8 cellular contexts compared by ENCODE assay signal in the genomic region with DNA sequence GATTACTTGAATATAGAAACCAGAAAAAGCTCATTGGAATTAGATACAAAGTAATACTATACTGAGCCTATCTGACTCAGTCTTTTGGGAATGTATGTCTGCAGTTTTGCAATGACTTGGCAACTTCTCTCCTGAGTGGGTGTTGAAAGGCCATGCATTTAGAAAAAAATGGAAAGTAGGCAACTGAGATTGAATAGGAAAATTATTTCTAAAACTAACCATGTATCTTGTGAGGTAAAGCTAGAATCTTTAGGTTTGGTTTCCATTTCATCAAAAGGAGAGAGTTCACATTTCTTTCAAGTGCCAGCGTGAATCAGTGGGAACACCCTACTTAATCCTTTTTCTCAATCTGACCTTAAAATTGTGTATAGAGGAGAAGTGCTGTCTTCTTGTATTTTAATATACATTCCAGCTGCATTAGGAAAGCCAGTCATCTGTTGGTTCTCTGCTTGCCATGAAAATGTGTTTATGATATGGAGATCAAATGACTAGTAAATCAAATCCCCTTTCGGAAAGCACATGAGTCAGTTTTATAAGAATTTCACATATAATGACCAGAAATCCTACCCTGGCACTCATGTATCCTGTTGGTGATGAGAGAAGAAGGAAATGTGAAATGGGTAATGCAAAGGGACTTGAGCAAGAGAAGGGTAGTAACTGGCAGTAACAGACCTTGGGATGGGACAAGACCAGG. TPM values are rescaled to one million over a fixed set of nuclear protein-coding genes. Genes with fewer than 3 reads are reported as not detected.
A peak's percentile ranks its signal among the peaks of the same experiment; 100 is the strongest.
DNase-seq lines count a peak whose midpoint lies in the region; ATAC-seq and TF ChIP-seq lines count a peak whose summit lies in the region.

No MANE protein-coding gene starts in this region.

- H3K27ac ChIP-seq in SJCRH30 (peak overlapping the region; percentile 92), fibroblast of lung (ENCODE audit: insufficient read depth, low read length) (peak overlapping the region; percentile 94)

- H3K9ac ChIP-seq in fibroblast of lung (ENCODE audit: insufficient read depth, low read length): peak overlapping the region; percentile 25

- H3K9me3 ChIP-seq in SJCRH30 (replicated peaks) (no peaks in the 10 kb centered on the region; the same call in 1 of the 2 replicates), fibroblast of lung (ENCODE audit: control insufficient read depth, insufficient read depth, low read depth, low read length) (no peaks in the 10 kb centered on the region)

- H3K79me2 ChIP-seq in fibroblast of lung (ENCODE audit: control insufficient read depth, insufficient read depth, low read length): no peaks in the 10 kb centered on the region

- DNase-seq in EL: peak; percentile 94
- peak; percentile 53 to 78 for DNase-seq in SJCRH30
- DNase-seq in fibroblast of lung (ENCODE audit: low read depth in 2 of 2): peak; percentile 95 to 98
- DNase-seq in sciatic nerve (ENCODE audit: low spot score): no peak
- no peak for DNase-seq in NCI-H526 (lab: John Stamatoyannopoulos, UW)
- no peak for DNase-seq in OCI-M1 (lab: John Stamatoyannopoulos, UW)
- no peak for DNase-seq in G401 (ENCODE audit: low spot score)

- ATAC-seq in sciatic nerve (peak; percentile 71), GM19467 (IDR thresholded peaks at IDR 0.05; ENCODE audit: unreplicated experiment) (no peak)

- peak overlapping the region; percentile 86 for H3K4me2 ChIP-seq in fibroblast of lung (ENCODE audit: extremely low read depth, insufficient read depth, low read length)

- intact Hi-C loops in sciatic nerve (cut with DNase I): no loop called here

- H3K36me3 ChIP-seq in SJCRH30: peaks cover 72% of the 10 kb centered on the region
- peaks cover 19% of the 10 kb centered on the region for H3K36me3 ChIP-seq in fibroblast of lung (ENCODE audit: control insufficient read depth, insufficient read depth, low read length)

- TF ChIP-seq CTCF in fibroblast of lung (conservative IDR thresholded peaks at IDR 0.05 in 1 of 2, IDR thresholded peaks at IDR 0.05 in 1 of 2; ENCODE audit: low read depth in 1 of 2, low read length in 2 of 2): no peak

- no peaks in the 10 kb centered on the region for H3K27me3 ChIP-seq in SJCRH30
- H3K27me3 ChIP-seq in fibroblast of lung (ENCODE audit: control insufficient read depth, insufficient read depth, low read length): no peaks in the 10 kb centered on the region

- H4K20me1 ChIP-seq in fibroblast of lung (ENCODE audit: control insufficient read depth, extremely low read depth, insufficient read depth, low read length): no peaks in the 10 kb centered on the region

- peaks cover 32% of the 10 kb centered on the region for H3K4me1 ChIP-seq in SJCRH30
- peaks cover 21% of the 10 kb centered on the region for H3K4me1 ChIP-seq in fibroblast of lung (ENCODE audit: control insufficient read depth, extremely low read depth, insufficient read depth, low read length)

- H3K4me3 ChIP-seq in SJCRH30: no peak overlapping the region
- H3K4me3 ChIP-seq in fibroblast of lung (replicated peaks in 1 of 4; ENCODE audit: control extremely low read depth in 1 of 4, insufficient read depth in 1 of 4, low read depth in 3 of 4, low read length in 4 of 4): peak overlapping the region in 1 of 4 experiments; percentile 10

- no peak overlapping the region for H2AFZ ChIP-seq in fibroblast of lung (ENCODE audit: low read length)

- in situ Hi-C loops in G401 (cut with HindIII; ENCODE audit: low sequenced_read_pairs): no loop called here

RNA-seq across cellular contexts. Expression of gene NFX1, which starts 30.4 kb away (rescaled TPM):
- total RNA-seq in SJCRH30 (2014; rRNA removed; shearing (Covaris generic)): 22.2 and 22.6 TPM in 2 replicates
- total RNA-seq in fibroblast of lung: 21.3 and 30.2 TPM in 2 replicates
- polyA plus RNA-seq in fibroblast of lung: 39.5 and 41.6 TPM in 2 replicates
- polyA plus RNA-seq in fibroblast of lung (2012): 24.8 and 26.8 TPM in 2 replicates
- polyA minus RNA-seq in fibroblast of lung (ENCODE audit: low replicate concordance): 121 and 139 TPM in 2 replicates
- total RNA-seq in sciatic nerve: 45.8 TPM
- 14.8 and 17.4 TPM in 2 replicates for total RNA-seq in G401 (2014; rRNA removed; shearing (Covaris generic))

RNA-seq across cellular contexts. Expression of gene CHMP5, which starts 55.9 kb away (rescaled TPM):
- total RNA-seq in SJCRH30 (2014; rRNA removed; shearing (Covaris generic)): 67.6 and 74.5 TPM in 2 replicates
- total RNA-seq in fibroblast of lung (124 and 130 TPM in 2 replicates), sciatic nerve (73.0 TPM)
- 99.9 and 108 TPM in 2 replicates for polyA plus RNA-seq in fibroblast of lung
- polyA plus RNA-seq in fibroblast of lung (2012): 67.7 and 72.8 TPM in 2 replicates
- polyA minus RNA-seq in fibroblast of lung (ENCODE audit: low replicate concordance): 0.20 and 6.0 TPM in 2 replicates
- 70.0 and 93.2 TPM in 2 replicates for total RNA-seq in G401 (2014; rRNA removed; shearing (Covaris generic))

RNA-seq across cellular contexts. Expression of gene BAG1, which starts 56.2 kb away (rescaled TPM):
- total RNA-seq in SJCRH30 (2014; rRNA removed; shearing (Covaris generic)): 48.2 and 58.4 TPM in 2 replicates
- total RNA-seq in fibroblast of lung: 19.2 and 19.8 TPM in 2 replicates
- polyA plus RNA-seq in fibroblast of lung: 30.4 and 36.4 TPM in 2 replicates
- 33.1 and 40.8 TPM in 2 replicates for polyA plus RNA-seq in fibroblast of lung (2012)
- polyA minus RNA-seq in fibroblast of lung (ENCODE audit: low replicate concordance): 1.7 and 5.7 TPM in 2 replicates
- 85.6 TPM for total RNA-seq in sciatic nerve
- total RNA-seq in G401 (2014; rRNA removed; shearing (Covaris generic)): 58.1 and 84.4 TPM in 2 replicates

Comparison
In these comparisons a context has a peak if more than half of its experiments do, and no peak if none do; other contexts are left out.
1. DNase-seq: peak in EL (single experiment), SJCRH30 (2 of 2) and fibroblast of lung (2 of 2); none in sciatic nerve (single experiment), NCI-H526 (0 of 2), OCI-M1 (single experiment) and G401 (single experiment).